In the genomic region with DNA sequence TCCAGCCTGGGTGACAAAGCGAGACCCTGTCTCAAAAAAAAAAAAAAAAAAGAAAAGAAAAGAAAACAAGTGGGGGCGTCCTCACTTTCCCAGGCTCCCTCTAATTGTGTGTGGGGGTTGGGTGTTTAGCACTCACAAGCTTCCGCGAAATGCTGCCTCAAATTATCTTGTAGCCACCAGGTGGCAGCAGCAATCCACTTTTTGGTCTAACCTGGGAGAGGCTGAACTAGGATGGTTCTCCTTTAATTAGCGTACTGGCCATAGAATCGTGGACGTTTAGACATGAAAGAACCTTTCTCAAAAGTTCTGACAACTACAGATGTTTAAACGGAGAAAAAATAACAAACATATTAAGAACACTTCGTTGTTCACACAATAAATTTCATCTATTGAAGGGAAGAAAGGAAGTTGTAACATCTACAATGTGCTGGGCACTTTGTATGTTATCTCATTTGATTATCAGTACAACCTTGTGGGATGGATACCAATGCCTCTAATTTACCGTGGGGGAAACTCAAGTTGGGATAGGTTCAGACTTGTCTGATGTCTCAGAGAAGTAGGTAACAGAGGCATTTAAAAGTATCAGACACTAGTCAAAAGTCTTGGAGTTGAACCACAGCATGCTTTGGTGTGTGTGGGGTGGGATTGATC, we compare ENCODE assay signal across 1 cellular context.
TF ChIP-seq lines count a peak whose summit lies in the region.

No MANE protein-coding gene starts in this region.

TF ChIP-seq in GM23338, 12 proteins besides CTCF, POLR2A, EP300 and RAD21 (continued from another document):
- TF ChIP-seq, protein P1, sequence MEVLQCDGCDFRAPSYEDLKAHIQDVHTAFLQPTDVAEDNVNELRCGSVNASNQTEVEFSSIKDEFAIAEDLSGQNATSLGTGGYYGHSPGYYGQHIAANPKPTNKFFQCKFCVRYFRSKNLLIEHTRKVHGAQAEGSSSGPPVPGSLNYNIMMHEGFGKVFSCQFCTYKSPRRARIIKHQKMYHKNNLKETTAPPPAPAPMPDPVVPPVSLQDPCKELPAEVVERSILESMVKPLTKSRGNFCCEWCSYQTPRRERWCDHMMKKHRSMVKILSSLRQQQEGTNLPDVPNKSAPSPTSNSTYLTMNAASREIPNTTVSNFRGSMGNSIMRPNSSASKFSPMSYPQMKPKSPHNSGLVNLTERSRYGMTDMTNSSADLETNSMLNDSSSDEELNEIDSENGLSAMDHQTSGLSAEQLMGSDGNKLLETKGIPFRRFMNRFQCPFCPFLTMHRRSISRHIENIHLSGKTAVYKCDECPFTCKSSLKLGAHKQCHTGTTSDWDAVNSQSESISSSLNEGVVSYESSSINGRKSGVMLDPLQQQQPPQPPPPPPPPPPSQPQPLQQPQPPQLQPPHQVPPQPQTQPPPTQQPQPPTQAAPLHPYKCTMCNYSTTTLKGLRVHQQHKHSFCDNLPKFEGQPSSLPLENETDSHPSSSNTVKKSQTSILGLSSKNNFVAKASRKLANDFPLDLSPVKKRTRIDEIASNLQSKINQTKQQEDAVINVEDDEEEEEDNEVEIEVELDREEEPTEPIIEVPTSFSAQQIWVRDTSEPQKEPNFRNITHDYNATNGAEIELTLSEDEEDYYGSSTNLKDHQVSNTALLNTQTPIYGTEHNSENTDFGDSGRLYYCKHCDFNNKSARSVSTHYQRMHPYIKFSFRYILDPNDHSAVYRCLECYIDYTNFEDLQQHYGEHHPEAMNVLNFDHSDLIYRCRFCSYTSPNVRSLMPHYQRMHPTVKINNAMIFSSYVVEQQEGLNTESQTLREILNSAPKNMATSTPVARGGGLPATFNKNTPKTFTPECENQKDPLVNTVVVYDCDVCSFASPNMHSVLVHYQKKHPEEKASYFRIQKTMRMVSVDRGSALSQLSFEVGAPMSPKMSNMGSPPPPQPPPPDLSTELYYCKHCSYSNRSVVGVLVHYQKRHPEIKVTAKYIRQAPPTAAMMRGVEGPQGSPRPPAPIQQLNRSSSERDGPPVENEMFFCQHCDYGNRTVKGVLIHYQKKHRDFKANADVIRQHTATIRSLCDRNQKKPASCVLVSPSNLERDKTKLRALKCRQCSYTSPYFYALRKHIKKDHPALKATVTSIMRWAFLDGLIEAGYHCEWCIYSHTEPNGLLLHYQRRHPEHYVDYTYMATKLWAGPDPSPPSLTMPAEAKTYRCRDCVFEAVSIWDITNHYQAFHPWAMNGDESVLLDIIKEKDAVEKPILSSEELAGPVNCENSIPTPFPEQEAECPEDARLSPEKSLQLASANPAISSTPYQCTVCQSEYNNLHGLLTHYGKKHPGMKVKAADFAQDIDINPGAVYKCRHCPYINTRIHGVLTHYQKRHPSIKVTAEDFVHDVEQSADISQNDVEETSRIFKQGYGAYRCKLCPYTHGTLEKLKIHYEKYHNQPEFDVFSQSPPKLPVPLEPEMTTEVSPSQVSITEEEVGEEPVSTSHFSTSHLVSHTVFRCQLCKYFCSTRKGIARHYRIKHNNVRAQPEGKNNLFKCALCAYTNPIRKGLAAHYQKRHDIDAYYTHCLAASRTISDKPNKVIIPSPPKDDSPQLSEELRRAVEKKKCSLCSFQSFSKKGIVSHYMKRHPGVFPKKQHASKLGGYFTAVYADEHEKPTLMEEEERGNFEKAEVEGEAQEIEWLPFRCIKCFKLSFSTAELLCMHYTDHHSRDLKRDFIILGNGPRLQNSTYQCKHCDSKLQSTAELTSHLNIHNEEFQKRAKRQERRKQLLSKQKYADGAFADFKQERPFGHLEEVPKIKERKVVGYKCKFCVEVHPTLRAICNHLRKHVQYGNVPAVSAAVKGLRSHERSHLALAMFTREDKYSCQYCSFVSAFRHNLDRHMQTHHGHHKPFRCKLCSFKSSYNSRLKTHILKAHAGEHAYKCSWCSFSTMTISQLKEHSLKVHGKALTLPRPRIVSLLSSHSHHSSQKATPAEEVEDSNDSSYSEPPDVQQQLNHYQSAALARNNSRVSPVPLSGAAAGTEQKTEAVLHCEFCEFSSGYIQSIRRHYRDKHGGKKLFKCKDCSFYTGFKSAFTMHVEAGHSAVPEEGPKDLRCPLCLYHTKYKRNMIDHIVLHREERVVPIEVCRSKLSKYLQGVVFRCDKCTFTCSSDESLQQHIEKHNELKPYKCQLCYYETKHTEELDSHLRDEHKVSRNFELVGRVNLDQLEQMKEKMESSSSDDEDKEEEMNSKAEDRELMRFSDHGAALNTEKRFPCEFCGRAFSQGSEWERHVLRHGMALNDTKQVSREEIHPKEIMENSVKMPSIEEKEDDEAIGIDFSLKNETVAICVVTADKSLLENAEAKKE (CRISPR knock-in tag; IDR thresholded peaks at IDR 0.05): no peak
- TF ChIP-seq, protein P2, sequence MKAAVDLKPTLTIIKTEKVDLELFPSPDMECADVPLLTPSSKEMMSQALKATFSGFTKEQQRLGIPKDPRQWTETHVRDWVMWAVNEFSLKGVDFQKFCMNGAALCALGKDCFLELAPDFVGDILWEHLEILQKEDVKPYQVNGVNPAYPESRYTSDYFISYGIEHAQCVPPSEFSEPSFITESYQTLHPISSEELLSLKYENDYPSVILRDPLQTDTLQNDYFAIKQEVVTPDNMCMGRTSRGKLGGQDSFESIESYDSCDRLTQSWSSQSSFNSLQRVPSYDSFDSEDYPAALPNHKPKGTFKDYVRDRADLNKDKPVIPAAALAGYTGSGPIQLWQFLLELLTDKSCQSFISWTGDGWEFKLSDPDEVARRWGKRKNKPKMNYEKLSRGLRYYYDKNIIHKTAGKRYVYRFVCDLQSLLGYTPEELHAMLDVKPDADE (IDR thresholded peaks at IDR 0.05): no peak
- TF ChIP-seq STAT1 (IDR thresholded peaks at IDR 0.05; ENCODE audit: unreplicated experiment): no peak
- no peak for TF ChIP-seq ZNF331 (CRISPR knock-in tag; IDR thresholded peaks at IDR 0.05; ENCODE audit: low read depth)
- no peak for TF ChIP-seq NANOG (IDR thresholded peaks at IDR 0.05; ENCODE audit: borderline replicate concordance)
- TF ChIP-seq, protein P3, sequence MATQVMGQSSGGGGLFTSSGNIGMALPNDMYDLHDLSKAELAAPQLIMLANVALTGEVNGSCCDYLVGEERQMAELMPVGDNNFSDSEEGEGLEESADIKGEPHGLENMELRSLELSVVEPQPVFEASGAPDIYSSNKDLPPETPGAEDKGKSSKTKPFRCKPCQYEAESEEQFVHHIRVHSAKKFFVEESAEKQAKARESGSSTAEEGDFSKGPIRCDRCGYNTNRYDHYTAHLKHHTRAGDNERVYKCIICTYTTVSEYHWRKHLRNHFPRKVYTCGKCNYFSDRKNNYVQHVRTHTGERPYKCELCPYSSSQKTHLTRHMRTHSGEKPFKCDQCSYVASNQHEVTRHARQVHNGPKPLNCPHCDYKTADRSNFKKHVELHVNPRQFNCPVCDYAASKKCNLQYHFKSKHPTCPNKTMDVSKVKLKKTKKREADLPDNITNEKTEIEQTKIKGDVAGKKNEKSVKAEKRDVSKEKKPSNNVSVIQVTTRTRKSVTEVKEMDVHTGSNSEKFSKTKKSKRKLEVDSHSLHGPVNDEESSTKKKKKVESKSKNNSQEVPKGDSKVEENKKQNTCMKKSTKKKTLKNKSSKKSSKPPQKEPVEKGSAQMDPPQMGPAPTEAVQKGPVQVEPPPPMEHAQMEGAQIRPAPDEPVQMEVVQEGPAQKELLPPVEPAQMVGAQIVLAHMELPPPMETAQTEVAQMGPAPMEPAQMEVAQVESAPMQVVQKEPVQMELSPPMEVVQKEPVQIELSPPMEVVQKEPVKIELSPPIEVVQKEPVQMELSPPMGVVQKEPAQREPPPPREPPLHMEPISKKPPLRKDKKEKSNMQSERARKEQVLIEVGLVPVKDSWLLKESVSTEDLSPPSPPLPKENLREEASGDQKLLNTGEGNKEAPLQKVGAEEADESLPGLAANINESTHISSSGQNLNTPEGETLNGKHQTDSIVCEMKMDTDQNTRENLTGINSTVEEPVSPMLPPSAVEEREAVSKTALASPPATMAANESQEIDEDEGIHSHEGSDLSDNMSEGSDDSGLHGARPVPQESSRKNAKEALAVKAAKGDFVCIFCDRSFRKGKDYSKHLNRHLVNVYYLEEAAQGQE (IDR thresholded peaks at IDR 0.05; ENCODE audit: unreplicated experiment): no peak
- no peak for TF ChIP-seq ZNF114 (CRISPR knock-in tag; IDR thresholded peaks at IDR 0.05)
- no peak for TF ChIP-seq POLR2AphosphoS5 (IDR thresholded peaks at IDR 0.05; ENCODE audit: low read depth)
- TF ChIP-seq CREB1 (CRISPR knock-in tag; IDR thresholded peaks at IDR 0.05; ENCODE audit: low read depth): no peak
- no peak for TF ChIP-seq EZH2phosphoT487 (IDR thresholded peaks at IDR 0.05; ENCODE audit: unreplicated experiment)
- no peak for TF ChIP-seq JUNB (IDR thresholded peaks at IDR 0.05; ENCODE audit: unreplicated experiment)
TF ChIP-seq in GM23338: peak in this region for 0.
